Comparison of ENCODE assay signal across 17 cellular contexts in the genomic region with DNA sequence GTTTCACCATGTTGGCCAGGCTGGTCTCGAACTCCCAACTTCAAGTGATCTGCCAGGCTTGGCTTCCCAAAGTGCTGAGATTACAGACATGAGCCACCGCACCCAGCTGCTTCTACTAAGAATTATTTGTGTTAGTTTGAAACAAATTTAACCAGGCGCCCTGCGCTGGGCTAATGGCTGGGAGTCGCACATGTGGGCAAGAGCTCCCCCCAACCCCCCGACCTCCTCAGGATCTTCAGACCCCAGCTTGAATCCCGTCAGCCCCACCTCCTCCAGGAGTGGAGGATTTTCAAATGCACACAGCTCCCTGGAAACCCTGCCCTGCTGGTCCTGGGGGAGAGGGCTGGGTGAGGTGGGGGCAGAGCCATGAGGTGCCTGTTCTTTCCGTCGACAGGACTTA.
"Had no signal": no experiment of that assay in that cellular context is flagged by ENCODE, and none has a peak within 500 bp of the region (broad histone marks: within the 10 kb centered on the region; RNA-seq: fewer than 3 reads in every experiment).

No MANE protein-coding gene starts in this region.

- H3K27me3 Mint-ChIP-seq: activated naive CD8-positive, alpha-beta T cell treated with anti-CD3 and anti-CD28 coated beads, Interleukin-2, amount 10 ng/mL, durations not matched to agents 7 days and 5 days had no signal

- H3K4me3 ChIP-seq: cardiac muscle cell, esophagus squamous epithelium, skin epidermis, stomach, thoracic aorta, upper lobe of right lung had no signal

- H3K27ac ChIP-seq: cardiac muscle cell, thoracic aorta, upper lobe of right lung had no signal

- DNase-seq: activated CD4-positive, alpha-beta T cell treated with anti-CD3 and anti-CD28 coated beads, Interleukin-2, amount 50 U/mL, for 1 hour; activated CD4-positive, CD25-positive, alpha-beta regulatory T cell treated with anti-CD3 and anti-CD28 coated beads, Interleukin-2, amount 50 U/mL, for 72 hours; activated naive CD8-positive, alpha-beta T cell treated with anti-CD3 and anti-CD28 coated beads, Interleukin-2, amount 10 ng/mL, durations not matched to agents 7 days and 5 days; amygdala; effector memory CD8-positive, alpha-beta T cell; esophagus squamous epithelium; hippocampal formation; midbrain; nephron progenitor cell; stomach; upper lobe of right lung had no signal

- H3K36me3 ChIP-seq: cardiac muscle cell, esophagus squamous epithelium, stomach, thoracic aorta, upper lobe of right lung had no signal

- H3K9me3 Mint-ChIP-seq: activated T-helper 1 cell treated with anti-CD3 and anti-CD28 coated beads, Interleukin-12 subunit alpha, Interleukin-12 subunit beta, Interleukin-2, Interleukin-4 antibody, amounts not matched to agents 30 ng/mL and 10 ng/mL and 1 ng/mL, durations not matched to agents 14 hours and 24 hours and 36 hours; effector memory CD8-positive, alpha-beta T cell; T-helper 1 cell treated with Interleukin-12 subunit alpha and Interleukin-12 subunit beta and Interleukin-4 antibody, amounts not matched to agents 30 μg/mL and 1 μg/mL, for 36 hours had no signal

- H3K27me3 ChIP-seq: cardiac muscle cell, upper lobe of right lung had no signal

- H3K4me1 Mint-ChIP-seq: activated naive CD8-positive, alpha-beta T cell treated with anti-CD3 and anti-CD28 coated beads, Interleukin-2, amount 10 ng/mL, durations not matched to agents 7 days and 5 days had no signal

- H3K36me3 Mint-ChIP-seq: activated naive CD8-positive, alpha-beta T cell treated with anti-CD3 and anti-CD28 coated beads, Interleukin-2, amount 10 ng/mL, durations not matched to agents 7 days and 5 days had no signal

- H3K4me3 Mint-ChIP-seq: activated naive CD8-positive, alpha-beta T cell treated with anti-CD3 and anti-CD28 coated beads, Interleukin-2, amount 10 ng/mL, durations not matched to agents 7 days and 5 days; activated T-helper 1 cell treated with anti-CD3 and anti-CD28 coated beads, Interleukin-12 subunit alpha, Interleukin-12 subunit beta, Interleukin-2, Interleukin-4 antibody, amounts not matched to agents 30 ng/mL and 10 ng/mL and 1 ng/mL, durations not matched to agents 14 hours and 24 hours and 36 hours; effector memory CD8-positive, alpha-beta T cell; nephron progenitor cell; T-helper 1 cell treated with Interleukin-12 subunit alpha and Interleukin-12 subunit beta and Interleukin-4 antibody, amounts not matched to agents 30 μg/mL and 1 μg/mL, for 36 hours had no signal

- H3K9me3 ChIP-seq: esophagus squamous epithelium, stomach, thoracic aorta, upper lobe of right lung had no signal

- H3K27ac Mint-ChIP-seq: activated naive CD8-positive, alpha-beta T cell treated with anti-CD3 and anti-CD28 coated beads, Interleukin-2, amount 10 ng/mL, durations not matched to agents 7 days and 5 days; activated T-helper 1 cell treated with anti-CD3 and anti-CD28 coated beads, Interleukin-12 subunit alpha, Interleukin-12 subunit beta, Interleukin-2, Interleukin-4 antibody, amounts not matched to agents 30 ng/mL and 10 ng/mL and 1 ng/mL, durations not matched to agents 14 hours and 24 hours and 36 hours; effector memory CD8-positive, alpha-beta T cell; nephron progenitor cell; progenitor cell of endocrine pancreas; T-helper 1 cell treated with Interleukin-12 subunit alpha and Interleukin-12 subunit beta and Interleukin-4 antibody, amounts not matched to agents 30 μg/mL and 1 μg/mL, for 36 hours had no signal

- ATAC-seq: effector memory CD8-positive, alpha-beta T cell; upper lobe of right lung had no signal
